Comparison of ENCODE assay signal across 9 cellular contexts in genomic region chr17:81221842-81222619, GRCh38. TPM values are rescaled to one million over a fixed set of nuclear protein-coding genes. Genes with fewer than 3 reads are reported as not detected.
DNase-seq lines count a peak whose midpoint lies in the region; ATAC-seq and TF ChIP-seq lines count a peak whose summit lies in the region.
"Had no signal": no experiment of that assay in that cellular context is flagged by ENCODE, and none has a peak within 500 bp of the region (broad histone marks: within the 10 kb centered on the region; RNA-seq: fewer than 3 reads in every experiment).

No MANE protein-coding gene starts in this region.

- H3K27me3 ChIP-seq in Panc1 (ENCODE audit: control insufficient read depth, insufficient read depth, low read length): no peaks in the 10 kb centered on the region
- H3K27me3 ChIP-seq in fibroblast of lung (ENCODE audit: control insufficient read depth, insufficient read depth, low read length): no peaks in the 10 kb centered on the region

- peaks cover 7% of the 10 kb centered on the region for H3K4me1 Mint-ChIP-seq in progenitor cell of endocrine pancreas (ENCODE audit: low read depth)

- H4K20me1 ChIP-seq in fibroblast of lung (ENCODE audit: control insufficient read depth, extremely low read depth, insufficient read depth, low read length): no peaks in the 10 kb centered on the region

- H3K9me3 ChIP-seq in Panc1 (ENCODE audit: control insufficient read depth, insufficient read depth, low read depth, low read length) (no peaks in the 10 kb centered on the region), fibroblast of lung (ENCODE audit: control insufficient read depth, insufficient read depth, low read depth, low read length) (no peaks in the 10 kb centered on the region)

- DNase-seq in EL (peak; percentile 27), Panc1 (ENCODE audit: low read depth, low spot score) (no peak), fibroblast of lung (ENCODE audit: low read depth in 2 of 2) (no peak), progenitor cell of endocrine pancreas (ENCODE audit: low spot score, unreplicated experiment) (no peak), NCI-H2171 treated with DMSO at 0.1 percent for 48 hours (lab: John Stamatoyannopoulos, UW) (no peak), NCI-H128 (lab: John Stamatoyannopoulos, UW; ENCODE audit: unreplicated experiment) (no peak)
- DNase-seq in stimulated activated CD4-positive, alpha-beta T cell treated with anti-CD3 and anti-CD28 coated beads, Interleukin-4, amount 100 ng/mL, for 24 hours: no peak

- no peak for TF ChIP-seq CTCF in Panc1 (IDR thresholded peaks at IDR 0.05)
- no peak for TF ChIP-seq CTCF in fibroblast of lung (conservative IDR thresholded peaks at IDR 0.05 in 1 of 2, IDR thresholded peaks at IDR 0.05 in 1 of 2; ENCODE audit: low read depth in 1 of 2, low read length in 2 of 2)
- no peak for TF ChIP-seq CTCF in progenitor cell of endocrine pancreas (IDR thresholded peaks at IDR 0.05; ENCODE audit: unreplicated experiment)

- ATAC-seq in Panc1 (peak; percentile 8; the same call in 1 of the 2 replicates), GM21576 (IDR thresholded peaks at IDR 0.05; ENCODE audit: unreplicated experiment) (no peak)

- POLR2A ChIA-PET in Panc1 (lab: Charles Lee): interaction anchor here (0.6 to 1.2 kb wide), 3 partner anchors 17 to 178 kb away, joined by 3 to 4 read pairs (median 4); partner anchors contain the start of genes NDUFAF8 and TEPSIN

- peak overlapping the region; percentile 57 for H3K9ac ChIP-seq in fibroblast of lung (ENCODE audit: insufficient read depth, low read length)

- H3K4me1 ChIP-seq in Panc1 (ENCODE audit: control insufficient read depth, insufficient read depth, low read length): peaks cover 13% of the 10 kb centered on the region
- peaks cover 4% of the 10 kb centered on the region for H3K4me1 ChIP-seq in fibroblast of lung (ENCODE audit: control insufficient read depth, extremely low read depth, insufficient read depth, low read length)

- H3K36me3 ChIP-seq in Panc1 (ENCODE audit: control insufficient read depth, insufficient read depth, low read length) (no peaks in the 10 kb centered on the region), fibroblast of lung (ENCODE audit: control insufficient read depth, insufficient read depth, low read length) (no peaks in the 10 kb centered on the region)

- H3K27ac Mint-ChIP-seq in progenitor cell of endocrine pancreas: no peak overlapping the region

- peak overlapping the region; percentile 74 for H3K4me3 Mint-ChIP-seq in progenitor cell of endocrine pancreas (ENCODE audit: low read depth)

- no peaks in the 10 kb centered on the region for H3K79me2 ChIP-seq in fibroblast of lung (ENCODE audit: control insufficient read depth, insufficient read depth, low read length)

- peaks cover 2% of the 10 kb centered on the region for H3K36me3 Mint-ChIP-seq in progenitor cell of endocrine pancreas (ENCODE audit: insufficient read depth)

- H3K9me3 Mint-ChIP-seq in progenitor cell of endocrine pancreas (ENCODE audit: low read depth): no peaks in the 10 kb centered on the region

- no peaks in the 10 kb centered on the region for H3K27me3 Mint-ChIP-seq in progenitor cell of endocrine pancreas

- H2AFZ ChIP-seq in fibroblast of lung (ENCODE audit: low read length): no peak overlapping the region

- BruUV-seq in Panc1 (replicated peaks; lab: Mats Ljungman, UMichigan): no TSS peak

- peak overlapping the region; percentile 96 for H3K4me2 ChIP-seq in fibroblast of lung (ENCODE audit: extremely low read depth, insufficient read depth, low read length)

- CTCF ChIA-PET in Panc1 (lab: Charles Lee): interaction anchor here (0.6 to 1.2 kb wide), 4 partner anchors 22 to 350 kb away, joined by 4 to 17 read pairs (median 6); no protein-coding TSS in a partner anchor

- in situ Hi-C loops in Panc1 (cut with HindIII; ENCODE audit: low pct_unique_long_range_greater_than_20kb, low sequenced_read_pairs): no loop called here

- peak overlapping the region; percentile 65 for H3K27ac ChIP-seq in Panc1 (ENCODE audit: low read length)
- H3K27ac ChIP-seq in fibroblast of lung (ENCODE audit: insufficient read depth, low read length): peak overlapping the region; percentile 39

- intact Hi-C loops in Panc1 (cut with micrococcal nuclease; ENCODE audit: unreplicated experiment): no loop called here

- H3K4me3 ChIP-seq in Panc1 (ENCODE audit: low read depth in 2 of 2, low read length in 2 of 2) (peak overlapping the region; percentile 76 to 81), fibroblast of lung (replicated peaks in 1 of 4; ENCODE audit: control extremely low read depth in 1 of 4, insufficient read depth in 1 of 4, low read depth in 3 of 4, low read length in 4 of 4) (peak overlapping the region; percentile 60 to 79 (median 72))

RNA-seq across cellular contexts. Expression of gene CEP131, which starts 0.7 kb away (rescaled TPM):
- 26.0 TPM for total RNA-seq in Panc1 (2021; ENCODE audit: unreplicated experiment)
- 32.5 TPM for polyA plus RNA-seq in Panc1 (2012; ENCODE audit: insufficient read length)
- 7.4 and 8.5 TPM in 2 replicates for total RNA-seq in fibroblast of lung
- polyA plus RNA-seq in fibroblast of lung: 2.0 and 3.3 TPM in 2 replicates
- polyA plus RNA-seq in fibroblast of lung (2012): 5.5 and 8.2 TPM in 2 replicates
- polyA minus RNA-seq in fibroblast of lung (ENCODE audit: low replicate concordance): 0.86 and 2.9 TPM in 2 replicates
- total RNA-seq in progenitor cell of endocrine pancreas: 33.2 and 35.0 TPM in 2 replicates

RNA-seq across cellular contexts. Expression of gene TEPSIN, which starts 16.8 kb away (rescaled TPM):
- total RNA-seq in Panc1 (2021; ENCODE audit: unreplicated experiment) (44.9 TPM), fibroblast of lung (11.2 and 11.3 TPM in 2 replicates), progenitor cell of endocrine pancreas (57.4 and 63.2 TPM in 2 replicates)
- 35.3 TPM for polyA plus RNA-seq in Panc1 (2012; ENCODE audit: insufficient read length)
- polyA plus RNA-seq in fibroblast of lung: 5.6 and 6.8 TPM in 2 replicates
- polyA plus RNA-seq in fibroblast of lung (2012): 7.2 and 10.4 TPM in 2 replicates
- 4.0 and 15.4 TPM in 2 replicates for polyA minus RNA-seq in fibroblast of lung (ENCODE audit: low replicate concordance)

RNA-seq across cellular contexts. Expression of gene NDUFAF8, which starts 17.1 kb away (rescaled TPM):
- total RNA-seq in Panc1 (2021; ENCODE audit: unreplicated experiment) (75.8 TPM), fibroblast of lung (30.6 and 41.9 TPM in 2 replicates), progenitor cell of endocrine pancreas (39.7 and 43.6 TPM in 2 replicates)
- polyA plus RNA-seq in Panc1 (2012; ENCODE audit: insufficient read length): 144 TPM
- 102 and 111 TPM in 2 replicates for polyA plus RNA-seq in fibroblast of lung
- polyA plus RNA-seq in fibroblast of lung (2012): 146 and 231 TPM in 2 replicates
- polyA minus RNA-seq in fibroblast of lung (ENCODE audit: low replicate concordance): 0.85 TPM in 1 of 2 replicates, not detected in the other

RNA-seq across cellular contexts. Expression of gene AATK, which starts 56.0 kb away (rescaled TPM):
- 3.7 TPM for total RNA-seq in Panc1 (2021; ENCODE audit: unreplicated experiment)
- 6.9 TPM for polyA plus RNA-seq in Panc1 (2012; ENCODE audit: insufficient read length)
- total RNA-seq in fibroblast of lung: 0.26 and 0.50 TPM in 2 replicates
- 0.10 and 0.16 TPM in 2 replicates for polyA plus RNA-seq in fibroblast of lung
- 0.15 and 0.21 TPM in 2 replicates for polyA plus RNA-seq in fibroblast of lung (2012)
- 0.04 TPM in 1 of 2 replicates, not detected in the other for polyA minus RNA-seq in fibroblast of lung (ENCODE audit: low replicate concordance)
- total RNA-seq in progenitor cell of endocrine pancreas: 12.2 and 12.9 TPM in 2 replicates

RNA-seq across cellular contexts. Expression of gene PVALEF, which starts 56.7 kb away (rescaled TPM):
- not detected for total RNA-seq in Panc1 (2021; ENCODE audit: unreplicated experiment)
- polyA plus RNA-seq in Panc1 (2012; ENCODE audit: insufficient read length): not detected
- not detected in 2 replicates for total RNA-seq in fibroblast of lung
- not detected in 2 replicates for polyA plus RNA-seq in fibroblast of lung
- not detected in 2 replicates for polyA plus RNA-seq in fibroblast of lung (2012)
- polyA minus RNA-seq in fibroblast of lung (ENCODE audit: low replicate concordance): not detected in 2 replicates
- total RNA-seq in progenitor cell of endocrine pancreas: 0.31 TPM in 1 of 2 replicates, not detected in the other
- total RNA-seq: HT1080 had no signal
